17 cellular contexts compared by ENCODE assay signal in the genomic region with DNA sequence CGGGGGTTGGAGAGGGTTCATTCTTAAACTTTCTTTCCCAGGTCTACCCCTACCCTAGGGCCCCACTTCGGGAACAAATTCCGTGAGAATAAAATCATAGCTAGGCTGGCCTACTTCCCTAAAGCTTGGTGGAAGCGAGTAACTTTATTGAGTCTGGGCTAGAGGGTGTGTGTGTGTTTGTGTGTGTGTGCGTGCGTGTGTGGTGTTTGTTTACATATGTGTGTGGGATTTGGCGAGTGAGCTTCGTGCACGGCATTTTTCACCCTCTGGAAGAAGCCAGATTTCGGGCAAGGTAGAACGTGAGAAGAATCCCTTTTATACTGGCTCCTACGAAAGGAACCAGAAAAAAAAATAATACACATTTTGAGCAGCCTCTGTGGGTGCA. TPM values are rescaled to one million over a fixed set of nuclear protein-coding genes. Genes with fewer than 3 reads are reported as not detected.
DNase-seq lines count a peak whose midpoint lies in the region; ATAC-seq and TF ChIP-seq lines count a peak whose summit lies in the region.
"Had no signal": no experiment of that assay in that cellular context is flagged by ENCODE, and none has a peak within 500 bp of the region (broad histone marks: within the 10 kb centered on the region; RNA-seq: fewer than 3 reads in every experiment).

No MANE protein-coding gene starts in this region.

- WGBS in endodermal cell (ENCODE audit: insufficient coverage in 1 of 2, insufficient read length in 1 of 2), 2 experiments: 0 to 7% methylated on average over 3 to 12 of the region's 12 CpGs

- peak overlapping the region; percentile 44 for H3K4me3 Mint-ChIP-seq in activated naive CD8-positive, alpha-beta T cell
- H3K4me3 Mint-ChIP-seq in activated naive CD8-positive, alpha-beta T cell treated with anti-CD3 and anti-CD28 coated beads, Interleukin-2, amount 50 U/mL, for 24 hours: no peak overlapping the region
- peak overlapping the region; percentile 33 for H3K4me3 Mint-ChIP-seq in activated CD4-positive, alpha-beta memory T cell treated with anti-CD3 and anti-CD28 coated beads, Interleukin-2, amount 10 ng/mL, durations not matched to agents 7 days and 5 days
- no peak overlapping the region for H3K4me3 Mint-ChIP-seq in endodermal cell
- H3K4me3 Mint-ChIP-seq: CD4-positive, alpha-beta T cell had no signal

- H3K27ac ChIP-seq in endodermal cell (ENCODE audit: low read depth, low read length): no peak overlapping the region

- peaks cover 55% of the 10 kb centered on the region for H3K27me3 Mint-ChIP-seq in activated naive CD8-positive, alpha-beta T cell
- H3K27me3 Mint-ChIP-seq in activated naive CD8-positive, alpha-beta T cell treated with anti-CD3 and anti-CD28 coated beads, Interleukin-2, amount 50 U/mL, for 24 hours: peaks cover 78% of the 10 kb centered on the region
- peaks cover 71% of the 10 kb centered on the region for H3K27me3 Mint-ChIP-seq in activated CD4-positive, alpha-beta memory T cell treated with anti-CD3 and anti-CD28 coated beads, Interleukin-2, amount 10 ng/mL, durations not matched to agents 7 days and 5 days
- peaks cover 96% of the 10 kb centered on the region for H3K27me3 Mint-ChIP-seq in endodermal cell (ENCODE audit: insufficient read depth)

- H3K36me3 Mint-ChIP-seq in activated naive CD8-positive, alpha-beta T cell: no peaks in the 10 kb centered on the region
- peaks cover 2% of the 10 kb centered on the region for H3K36me3 Mint-ChIP-seq in activated naive CD8-positive, alpha-beta T cell treated with anti-CD3 and anti-CD28 coated beads, Interleukin-2, amount 50 U/mL, for 24 hours (ENCODE audit: low read depth)
- peaks cover 11% of the 10 kb centered on the region for H3K36me3 Mint-ChIP-seq in activated CD4-positive, alpha-beta memory T cell treated with anti-CD3 and anti-CD28 coated beads, Interleukin-2, amount 10 ng/mL, durations not matched to agents 7 days and 5 days (ENCODE audit: low read depth)
- no peaks in the 10 kb centered on the region for H3K36me3 Mint-ChIP-seq in endodermal cell (ENCODE audit: low read depth)

- peaks cover 11% of the 10 kb centered on the region for H3K4me1 ChIP-seq in endodermal cell (ENCODE audit: control insufficient read depth, insufficient read depth, low read length)

- peaks cover 12% of the 10 kb centered on the region for H3K4me1 Mint-ChIP-seq in activated naive CD8-positive, alpha-beta T cell (ENCODE audit: low read depth)
- peaks cover 6% of the 10 kb centered on the region for H3K4me1 Mint-ChIP-seq in activated naive CD8-positive, alpha-beta T cell treated with anti-CD3 and anti-CD28 coated beads, Interleukin-2, amount 50 U/mL, for 24 hours
- H3K4me1 Mint-ChIP-seq in activated CD4-positive, alpha-beta memory T cell treated with anti-CD3 and anti-CD28 coated beads, Interleukin-2, amount 10 ng/mL, durations not matched to agents 7 days and 5 days: peaks cover 8% of the 10 kb centered on the region
- H3K4me1 Mint-ChIP-seq in endodermal cell: peaks cover 26% of the 10 kb centered on the region
- H3K4me1 Mint-ChIP-seq: neural crest cell had no signal

- no peak overlapping the region for H3K9ac ChIP-seq in endodermal cell (ENCODE audit: extremely low read depth, low read length, poor library complexity, severe bottlenecking)

- no peak overlapping the region for H3K4me3 ChIP-seq in endodermal cell (ENCODE audit: low read length)

- DNase-seq in activated naive CD8-positive, alpha-beta T cell treated with anti-CD3 and anti-CD28 coated beads, Interleukin-2, amount 50 U/mL, for 24 hours: no peak
- no peak for DNase-seq in activated CD4-positive, alpha-beta memory T cell treated with anti-CD3 and anti-CD28 coated beads, Interleukin-2, amount 10 ng/mL, durations not matched to agents 7 days and 5 days
- DNase-seq in endodermal cell (peak; percentile 55), NCI-H1417 (lab: John Stamatoyannopoulos, UW) (no peak), NCI-H1436 treated with DMSO at 0.1 percent for 48 hours (lab: John Stamatoyannopoulos, UW) (no peak), NCI-H69 (lab: John Stamatoyannopoulos, UW) (no peak)
- DNase-seq: activated effector memory CD4-positive, alpha-beta T cell treated with anti-CD3 and anti-CD28 coated beads, Interleukin-2, amount 50 U/mL, for 16 hours; CD4-positive, alpha-beta T cell; NCI-H2171; RPMI8226; T-helper 9 cell had no signal

- H3K9me3 ChIP-seq in endodermal cell (ENCODE audit: control insufficient read depth, low read length): no peaks in the 10 kb centered on the region

- POLR2A ChIA-PET in activated CD4-positive, alpha-beta memory T cell treated with anti-CD3 and anti-CD28 coated beads, Interleukin-2, amount 10 ng/mL, durations not matched to agents 7 days and 5 days (lab: Charles Lee): no interaction called here

- H3K27me3 ChIP-seq in endodermal cell (ENCODE audit: control insufficient read depth, insufficient read depth, low read length, poor library complexity, severe bottlenecking): peaks cover 96% of the 10 kb centered on the region

- H3K9me3 Mint-ChIP-seq in activated naive CD8-positive, alpha-beta T cell (ENCODE audit: low read depth): no peaks in the 10 kb centered on the region
- H3K9me3 Mint-ChIP-seq in activated naive CD8-positive, alpha-beta T cell treated with anti-CD3 and anti-CD28 coated beads, Interleukin-2, amount 50 U/mL, for 24 hours: peaks cover 4% of the 10 kb centered on the region
- H3K9me3 Mint-ChIP-seq in activated CD4-positive, alpha-beta memory T cell treated with anti-CD3 and anti-CD28 coated beads, Interleukin-2, amount 10 ng/mL, durations not matched to agents 7 days and 5 days: peaks cover 2% of the 10 kb centered on the region
- no peaks in the 10 kb centered on the region for H3K9me3 Mint-ChIP-seq in endodermal cell
- H3K9me3 Mint-ChIP-seq: CD4-positive, alpha-beta T cell; neural crest cell had no signal

- ATAC-seq in activated naive CD8-positive, alpha-beta T cell treated with anti-CD3 and anti-CD28 coated beads, Interleukin-2, amount 50 U/mL, for 24 hours: no peak

- peak overlapping the region; percentile 22 for H3K27ac Mint-ChIP-seq in activated naive CD8-positive, alpha-beta T cell
- H3K27ac Mint-ChIP-seq in activated naive CD8-positive, alpha-beta T cell treated with anti-CD3 and anti-CD28 coated beads, Interleukin-2, amount 50 U/mL, for 24 hours: no peak overlapping the region
- peak overlapping the region; percentile 14 for H3K27ac Mint-ChIP-seq in activated CD4-positive, alpha-beta memory T cell treated with anti-CD3 and anti-CD28 coated beads, Interleukin-2, amount 10 ng/mL, durations not matched to agents 7 days and 5 days
- no peak overlapping the region for H3K27ac Mint-ChIP-seq in endodermal cell
- H3K27ac Mint-ChIP-seq: CD4-positive, alpha-beta T cell; progenitor cell of endocrine pancreas had no signal

- H3K36me3 ChIP-seq in endodermal cell (ENCODE audit: control insufficient read depth, insufficient read depth, low read length): no peaks in the 10 kb centered on the region

- CTCF ChIA-PET in activated CD4-positive, alpha-beta memory T cell treated with anti-CD3 and anti-CD28 coated beads, Interleukin-2, amount 10 ng/mL, durations not matched to agents 7 days and 5 days (lab: Charles Lee): interaction anchor here (1.1 kb wide), 1 partner anchor 17 kb away, joined by 4 read pairs; no protein-coding TSS in a partner anchor

- no peak for TF ChIP-seq CTCF in endodermal cell (conservative IDR thresholded peaks at IDR 0.05)

RNA-seq across cellular contexts. Expression of a gene that starts 7.5 kb away (rescaled TPM):
- total RNA-seq in activated CD4-positive, alpha-beta memory T cell treated with anti-CD3 and anti-CD28 coated beads, Interleukin-2, amount 10 ng/mL, durations not matched to agents 7 days and 5 days: not detected
- total RNA-seq in endodermal cell: under 1 TPM in 1 of 2 donors, not detected in 1; 0.18 TPM
- polyA plus RNA-seq in endodermal cell (2013, experiment 1 of 2): 8.2 TPM
- polyA plus RNA-seq in endodermal cell (2013, experiment 2 of 2): 7.5 TPM
- total RNA-seq: CD4-positive, alpha-beta T cell; fibroblast of villous mesenchyme; G401; liver had no signal
- polyA plus RNA-seq: liver had no signal

RNA-seq across cellular contexts. Expression of a gene that starts 57.0 kb away (rescaled TPM):
- not detected for total RNA-seq in activated CD4-positive, alpha-beta memory T cell treated with anti-CD3 and anti-CD28 coated beads, Interleukin-2, amount 10 ng/mL, durations not matched to agents 7 days and 5 days
- 1 to 10 TPM; 2.4 to 5.7 TPM for total RNA-seq in endodermal cell
- polyA plus RNA-seq in endodermal cell (2013, experiment 1 of 2): 3.9 TPM
- polyA plus RNA-seq in endodermal cell (2013, experiment 2 of 2): 6.6 TPM

Comparison
In these comparisons a context has a peak if more than half of its experiments do, and no peak if none do; other contexts are left out.
1. H3K27ac Mint-ChIP-seq: peak in activated naive CD8-positive, alpha-beta T cell (single experiment) and activated CD4-positive, alpha-beta memory T cell treated with anti-CD3 and anti-CD28 coated beads, Interleukin-2, amount 10 ng/mL, durations not matched to agents 7 days and 5 days (single experiment); none in activated naive CD8-positive, alpha-beta T cell treated with anti-CD3 and anti-CD28 coated beads, Interleukin-2, amount 50 U/mL, for 24 hours (single experiment) and endodermal cell (single experiment).
2. H3K4me3 Mint-ChIP-seq: peak in activated naive CD8-positive, alpha-beta T cell (single experiment) and activated CD4-positive, alpha-beta memory T cell treated with anti-CD3 and anti-CD28 coated beads, Interleukin-2, amount 10 ng/mL, durations not matched to agents 7 days and 5 days (single experiment); none in activated naive CD8-positive, alpha-beta T cell treated with anti-CD3 and anti-CD28 coated beads, Interleukin-2, amount 50 U/mL, for 24 hours (single experiment) and endodermal cell (single experiment).